In genomic region chr1:201938440-201939005, GRCh38 we compare ENCODE assay signal across 14 cellular contexts. TPM values are rescaled to one million over a fixed set of nuclear protein-coding genes. Genes with fewer than 3 reads are reported as not detected.
A peak's percentile ranks its signal among the peaks of the same experiment; 100 is the strongest.
DNase-seq lines count a peak whose midpoint lies in the region; ATAC-seq and TF ChIP-seq lines count a peak whose summit lies in the region.
"Had no signal": no experiment of that assay in that cellular context is flagged by ENCODE, and none has a peak within 500 bp of the region (broad histone marks: within the 10 kb centered on the region; RNA-seq: fewer than 3 reads in every experiment).

No MANE protein-coding gene starts in this region.

- peak; percentile 11 for DNase-seq in amniotic epithelial cell (ENCODE audit: low read depth)
- no peak for DNase-seq in heart left ventricle
- DNase-seq in osteoblast (ENCODE audit: insufficient read length, low spot score, missing footprints), result no peak
- no peak for DNase-seq in NCI-H1417 treated with DMSO at 0.1 percent for 48 hours (lab: John Stamatoyannopoulos, UW)
- no peak for DNase-seq in activated naive CD4-positive, alpha-beta T cell (lab: John Stamatoyannopoulos, UW)
- DNase-seq: activated CD4-positive, alpha-beta T cell treated with anti-CD3 and anti-CD28 coated beads, Interleukin-2, amount 50 U/mL, for 4 hours; effector memory CD8-positive, alpha-beta T cell; KG1; NCI-H1436; T1000 had no signal

- WGBS in heart left ventricle, 4 donors, result 41 to 50% (median 45%) methylated on average over 4 of the region's 4 CpGs
- 26% methylated on average over 4 of the region's 4 CpGs for WGBS in urinary bladder

- H3K4me3 ChIP-seq in heart left ventricle (no peak overlapping the region), osteoblast (ENCODE audit: insufficient read depth, low read length) (no peak overlapping the region), urinary bladder (ENCODE audit: low read depth, low read length) (peak overlapping the region; percentile 3)

- H4K20me1 ChIP-seq in osteoblast (ENCODE audit: insufficient read depth, low read length), result peaks cover 15% of the 10 kb centered on the region

- no peaks in the 10 kb centered on the region for H3K27me3 ChIP-seq in heart left ventricle
- H3K27me3 ChIP-seq in osteoblast (ENCODE audit: insufficient read depth, low read length), result no peaks in the 10 kb centered on the region

- intact Hi-C loops in heart left ventricle (cut with DNase I), result no loop called here

- H3K36me3 ChIP-seq in heart left ventricle (no peaks in the 10 kb centered on the region), osteoblast (ENCODE audit: insufficient read depth, low read length) (no peaks in the 10 kb centered on the region), urinary bladder (ENCODE audit: insufficient read depth) (no peaks in the 10 kb centered on the region)

- ATAC-seq in heart left ventricle, result peak; percentile 46 to 58 (median 54)
- no peak for ATAC-seq in GM21717 (IDR thresholded peaks at IDR 0.05; ENCODE audit: unreplicated experiment)
- ATAC-seq: effector memory CD8-positive, alpha-beta T cell had no signal

- no peak overlapping the region for H2AFZ ChIP-seq in osteoblast (ENCODE audit: low read length)

- H3K9me3 ChIP-seq in heart left ventricle, result no peaks in the 10 kb centered on the region
- H3K9me3 ChIP-seq in osteoblast (ENCODE audit: low read depth, low read length), result no peaks in the 10 kb centered on the region

- peaks cover 20% of the 10 kb centered on the region for H3K79me2 ChIP-seq in osteoblast (ENCODE audit: insufficient read depth, low read length)

- H3K27ac ChIP-seq in heart left ventricle (peak overlapping the region in 7 of 12 donors; percentile 1 to 89 (median 39)), osteoblast (ENCODE audit: low read depth, low read length) (peak overlapping the region; percentile 48), urinary bladder (ENCODE audit: low read depth) (peak overlapping the region; percentile 62)
- H3K27ac ChIP-seq: C4-2B had no signal

- no peak for TF ChIP-seq CTCF in heart left ventricle (IDR thresholded peaks at IDR 0.05)
- TF ChIP-seq CTCF in osteoblast (IDR thresholded peaks at IDR 0.05; ENCODE audit: extremely low read depth, low read depth, low read length), result no peak

- peaks cover 0 to 28% (median 0%) of the 10 kb centered on the region in 12 donors for H3K4me1 ChIP-seq in heart left ventricle
- peaks cover 25% of the 10 kb centered on the region for H3K4me1 ChIP-seq in osteoblast (ENCODE audit: insufficient read depth, low read length)
- H3K4me1 ChIP-seq in urinary bladder (ENCODE audit: insufficient read depth), result no peaks in the 10 kb centered on the region

- TF ChIP-seq POLR2A in heart left ventricle (IDR thresholded peaks at IDR 0.05), result no peak

- H3K4me2 ChIP-seq in osteoblast (ENCODE audit: insufficient read depth, low read length), result no peak overlapping the region

RNA-seq across cellular contexts. Expression of gene LMOD1, which starts 7.8 kb away (rescaled TPM):
- total RNA-seq in heart left ventricle, result 10 to 100 TPM in 4 of 9 donors, 1 to 10 TPM in 5; 4.6 to 24.9 (median 10.0) TPM
- 10 to 100 TPM in 1 of 2 donors, 1 to 10 TPM in 1; 5.1 to 14.5 TPM for polyA plus RNA-seq in heart left ventricle
- total RNA-seq in osteoblast, result 17.1 and 21.7 TPM in 2 replicates
- total RNA-seq in urinary bladder, result 71.7 TPM
- 731 TPM for polyA plus RNA-seq in urinary bladder
- polyA plus RNA-seq: neural cell had no signal

RNA-seq across cellular contexts. Expression of gene TIMM17A, which starts 16.8 kb away (rescaled TPM):
- total RNA-seq in heart left ventricle, result 100 to 1,000 TPM in 3 of 9 donors, 10 to 100 TPM in 6; 31.7 to 120 (median 86.0) TPM
- 100 to 1,000 TPM in 1 of 2 donors, 10 to 100 TPM in 1; 50.7 to 151 TPM for polyA plus RNA-seq in heart left ventricle
- 35.7 and 38.7 TPM in 2 replicates for total RNA-seq in osteoblast
- 27.2 TPM for total RNA-seq in urinary bladder
- polyA plus RNA-seq in urinary bladder, result 42.0 TPM

RNA-seq across cellular contexts. Expression of gene RNPEP, which starts 43.9 kb away (rescaled TPM):
- total RNA-seq in heart left ventricle, result 10 to 100 TPM; 14.1 to 36.2 (median 18.1) TPM
- polyA plus RNA-seq in heart left ventricle, result 10 to 100 TPM; 12.4 to 14.3 TPM
- 64.8 and 74.2 TPM in 2 replicates for total RNA-seq in osteoblast
- total RNA-seq in urinary bladder, result 24.0 TPM
- 31.6 TPM for polyA plus RNA-seq in urinary bladder

RNA-seq across cellular contexts. Expression of gene SHISA4, which starts 49.8 kb away (rescaled TPM):
- total RNA-seq in heart left ventricle (100 to 1,000 TPM in 6 of 9 donors, 10 to 100 TPM in 3; 66.5 to 262 (median 133) TPM), osteoblast (25.3 and 27.1 TPM in 2 replicates), urinary bladder (10.1 TPM)
- polyA plus RNA-seq in heart left ventricle (100 to 1,000 TPM in 1 of 2 donors, 10 to 100 TPM in 1; 53.2 to 101 TPM), urinary bladder (32.7 TPM)
